In the genomic region with DNA sequence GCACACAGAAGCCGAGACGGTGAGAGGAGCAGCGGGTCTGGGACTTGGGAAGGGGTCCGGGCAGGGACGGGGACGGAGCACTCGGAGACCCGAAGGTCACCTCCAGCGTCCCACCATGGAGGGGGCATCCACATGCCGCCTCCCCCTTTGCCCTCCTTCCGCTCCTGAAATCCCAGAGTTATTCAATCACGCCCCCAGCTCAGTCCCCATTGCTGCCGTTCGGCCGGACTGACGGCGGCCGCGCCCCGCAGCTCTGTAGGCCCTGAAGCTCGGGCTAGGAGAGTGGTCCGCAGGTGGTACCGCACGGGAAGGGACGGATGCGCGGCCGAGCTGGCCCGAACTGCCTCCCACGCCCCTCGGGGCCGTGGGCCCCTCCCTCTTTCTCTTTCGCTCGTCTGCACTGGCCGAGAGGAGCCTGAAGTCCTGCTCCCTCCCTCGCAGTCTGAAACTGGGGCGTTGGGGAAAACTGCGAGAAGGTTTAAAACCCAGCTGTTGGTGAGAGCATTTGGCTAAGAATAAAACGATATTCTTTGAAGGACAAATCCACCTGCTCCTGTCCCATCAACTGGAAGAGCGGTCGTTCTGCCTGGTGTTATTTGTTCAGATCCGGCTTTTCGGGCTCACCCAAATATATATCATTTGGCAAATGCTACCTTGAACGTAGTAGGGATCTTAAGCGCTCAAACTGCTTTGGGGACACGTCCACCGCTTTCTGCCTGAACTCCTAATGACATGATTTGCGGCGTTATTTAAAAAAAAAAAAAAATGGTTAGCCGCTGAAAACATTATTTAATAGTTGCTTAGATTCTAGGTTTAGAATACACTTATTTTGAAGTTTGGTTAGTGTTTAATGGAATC, we compare ENCODE assay signal across 8 cellular contexts.
DNase-seq lines count a peak whose midpoint lies in the region; ATAC-seq and TF ChIP-seq lines count a peak whose summit lies in the region.

No MANE protein-coding gene starts in this region.

- ATAC-seq in GM21825 (IDR thresholded peaks at IDR 0.05; ENCODE audit: unreplicated experiment), result peak; percentile 49

- H3K4me3 ChIP-seq in astrocyte of the cerebellum (ENCODE audit: low read depth, low read length) (peak overlapping the region; percentile 73), retinal pigment epithelial cell (ENCODE audit: low read length) (peak overlapping the region; percentile 96)

- DNase-seq in ELR (ENCODE audit: low read depth) (peak; percentile 82), KG1 (lab: John Stamatoyannopoulos, UW) (peak; percentile 37), T-helper 1 cell (peak; percentile 28 to 63 (median 30)), astrocyte of the cerebellum (ENCODE audit: low read depth) (peak; percentile 36), hypothalamus (lab: John Stamatoyannopoulos, UW) (peak in 38 of 51 donors; percentile 19 to 77 (median 52)), retinal pigment epithelial cell (ENCODE audit: low read depth) (peak; percentile 48), NCI-H2081 treated with DMSO at 0.1 percent for 48 hours (lab: John Stamatoyannopoulos, UW) (no peak)

- TF ChIP-seq CTCF in astrocyte of the cerebellum (IDR thresholded peaks at IDR 0.05; ENCODE audit: low read depth, low read length, missing control alignments) (no peak), retinal pigment epithelial cell (conservative IDR thresholded peaks at IDR 0.05; ENCODE audit: low read depth, low read length) (no peak)

- in situ Hi-C loops in astrocyte of the cerebellum (cut with HindIII; ENCODE audit: low sequenced_read_pairs), result no loop called here
